Comparison of ENCODE assay signal across 8 cellular contexts in genomic region chr4:705278-706082, GRCh38. TPM values are rescaled to one million over a fixed set of nuclear protein-coding genes. Genes with fewer than 3 reads are reported as not detected.
DNase-seq lines count a peak whose midpoint lies in the region; ATAC-seq and TF ChIP-seq lines count a peak whose summit lies in the region.

PCGF3 (plus strand) TSS chr4:705832; CDS start chr4:733681, 27,849 bp downstream.

- WGBS in heart right ventricle, 2 donors: 2 to 3% methylated on average over 77 to 82 of the region's 82 CpGs

- H3K4me1 Mint-ChIP-seq in progenitor cell of endocrine pancreas (ENCODE audit: low read depth): peaks cover 16% of the 10 kb centered on the region

- DNase-seq in NCI-H1694 (lab: John Stamatoyannopoulos, UW) (peak; percentile 83), amniotic epithelial cell (ENCODE audit: low read depth) (peak; percentile 88), heart right ventricle (peak; percentile 97 to 99), progenitor cell of endocrine pancreas (ENCODE audit: low spot score, unreplicated experiment) (peak; percentile 97), upper lobe of right lung (peak; percentile 99)

- intact Hi-C loops in T-helper 1 cell treated with Interleukin-12 subunit alpha and Interleukin-12 subunit beta and Interleukin-4 antibody, amounts not matched to agents 30 ng/mL and 1 ng/mL, for 36 hours (cut with micrococcal nuclease): loop anchor here (1.0 to 5.0 kb wide), 12 partner anchors 21 to 876 kb away; partner anchors contain the start of genes ATP5ME, DGKQ, GAK and MYL5
- intact Hi-C loops in heart right ventricle (cut with DNase I) (no loop called here), upper lobe of right lung (cut with DNase I) (no loop called here)

- no peaks in the 10 kb centered on the region for H3K9me3 ChIP-seq in heart right ventricle
- H3K9me3 ChIP-seq in upper lobe of right lung: no peaks in the 10 kb centered on the region

- peaks cover 16% of the 10 kb centered on the region for H3K36me3 Mint-ChIP-seq in progenitor cell of endocrine pancreas (ENCODE audit: insufficient read depth)

- peaks cover 0 to 3% (median 0%) of the 10 kb centered on the region in 9 donors for H3K36me3 ChIP-seq in heart right ventricle
- no peaks in the 10 kb centered on the region for H3K36me3 ChIP-seq in upper lobe of right lung

- no peaks in the 10 kb centered on the region for H3K9me3 Mint-ChIP-seq in progenitor cell of endocrine pancreas (ENCODE audit: low read depth)

- H3K4me3 ChIP-seq in heart right ventricle (peak within 1 kb of the TSS; percentile 88 to 99 (median 94)), upper lobe of right lung (peak within 1 kb of the TSS; percentile 87)

- peak within 1 kb of the TSS; percentile 67 to 97 (median 92) for H3K27ac ChIP-seq in heart right ventricle
- H3K27ac ChIP-seq in upper lobe of right lung: peak within 1 kb of the TSS; percentile 93

- H3K27me3 Mint-ChIP-seq in progenitor cell of endocrine pancreas: peaks cover 15% of the 10 kb centered on the region

- H3K27me3 ChIP-seq in heart right ventricle: no peaks in the 10 kb centered on the region
- no peaks in the 10 kb centered on the region for H3K27me3 ChIP-seq in upper lobe of right lung

- peak within 1 kb of the TSS; percentile 52 for H3K27ac Mint-ChIP-seq in progenitor cell of endocrine pancreas

- H3K4me1 ChIP-seq in heart right ventricle (peaks cover 8 to 30% (median 22%) of the 10 kb centered on the region in 9 donors), upper lobe of right lung (peaks cover 17% of the 10 kb centered on the region)

- TF ChIP-seq CTCF in heart right ventricle (IDR thresholded peaks at IDR 0.05): no peak
- no peak for TF ChIP-seq CTCF in progenitor cell of endocrine pancreas (IDR thresholded peaks at IDR 0.05; ENCODE audit: unreplicated experiment)
- no peak for TF ChIP-seq CTCF in upper lobe of right lung (IDR thresholded peaks at IDR 0.05)

- H3K4me3 Mint-ChIP-seq in progenitor cell of endocrine pancreas (ENCODE audit: low read depth): peak within 1 kb of the TSS; percentile 64

- ATAC-seq in GM18498 (IDR thresholded peaks at IDR 0.05; ENCODE audit: unreplicated experiment) (peak; percentile 90), HG02885 (IDR thresholded peaks at IDR 0.05; ENCODE audit: poor library complexity, unreplicated experiment) (peak; percentile 94), heart right ventricle (peak; percentile 97 to 99 (median 98)), upper lobe of right lung (peak; percentile 97)

RNA-seq across cellular contexts. Expression of gene PCGF3, which starts in this region (rescaled TPM):
- total RNA-seq in T-helper 1 cell treated with Interleukin-12 subunit alpha and Interleukin-12 subunit beta and Interleukin-4 antibody, amounts not matched to agents 30 ng/mL and 1 ng/mL, for 36 hours: 41.8 and 43.1 TPM in 2 replicates
- total RNA-seq in heart right ventricle (10 to 100 TPM; 17.5 to 26.1 (median 20.9) TPM), progenitor cell of endocrine pancreas (79.8 and 87.9 TPM in 2 replicates), upper lobe of right lung (42.2 TPM)
- polyA plus RNA-seq in heart right ventricle: 10 to 100 TPM; 21.7 to 50.8 TPM

Comparison
In these comparisons a context has a peak if more than half of its experiments do, and no peak if none do; other contexts are left out.
1. Peak in every context shown above with its lines: DNase-seq, ATAC-seq, H3K4me3 ChIP-seq and H3K27ac ChIP-seq.